1 cellular context compared by ENCODE assay signal in genomic region chr22:37295213-37295886, GRCh38.
A peak's percentile ranks its signal among the peaks of the same experiment; 100 is the strongest.
TF ChIP-seq lines count a peak whose summit lies in the region.

No MANE protein-coding gene starts in this region.

TF ChIP-seq in GM12878, 131 proteins besides CTCF, POLR2A, EP300 and RAD21 (continued from another document):
- TF ChIP-seq EED (IDR thresholded peaks at IDR 0.05; ENCODE audit: low read depth) (no peak), SIN3A (IDR thresholded peaks at IDR 0.05; ENCODE audit: low read depth, low read length) (no peak), JUND (IDR thresholded peaks at IDR 0.05; ENCODE audit: low read depth, low read length) (no peak), SPI1 (IDR thresholded peaks at IDR 0.05; ENCODE audit: borderline replicate concordance, insufficient read depth, low read depth, low read length) (peak; percentile 39; the same call in 1 of the 2 replicates), GATAD2B (conservative IDR thresholded peaks at IDR 0.05; ENCODE audit: low read depth) (no peak), POLR2AphosphoS2 (IDR thresholded peaks at IDR 0.05; ENCODE audit: low read depth, low read length) (no peak), MEF2A (IDR thresholded peaks at IDR 0.05; ENCODE audit: insufficient read depth, low read depth, low read length) (no peak), HDGF (IDR thresholded peaks at IDR 0.05) (peak; percentile 64; the same call in 1 of the 2 replicates)
